Comparison of ENCODE assay signal across 16 cellular contexts in genomic region chr7:7943951-7944350, GRCh38. TPM values are rescaled to one million over a fixed set of nuclear protein-coding genes. Genes with fewer than 3 reads are reported as not detected.
DNase-seq lines count a peak whose midpoint lies in the region; ATAC-seq, FAIRE-seq and TF ChIP-seq lines count a peak whose summit lies in the region.
"Had no signal": no experiment of that assay in that cellular context is flagged by ENCODE, and none has a peak within 500 bp of the region (broad histone marks: within the 10 kb centered on the region; RNA-seq: fewer than 3 reads in every experiment).

No MANE protein-coding gene starts in this region.

- H3K4me1 ChIP-seq in A549 (no peaks in the 10 kb centered on the region), Peyer's patch (no peaks in the 10 kb centered on the region), upper lobe of left lung (no peaks in the 10 kb centered on the region)
- peaks cover 36% of the 10 kb centered on the region for H3K4me1 ChIP-seq in CD8-positive, alpha-beta memory T cell (ENCODE audit: insufficient read depth, low read length)
- H3K4me1 ChIP-seq: gastroesophageal sphincter, HAP-1, right lobe of liver had no signal

- H3K27ac Mint-ChIP-seq in CD8-positive, alpha-beta memory T cell = peak overlapping the region; percentile 84 to 98 (median 94)

- no peaks in the 10 kb centered on the region for H3K36me3 ChIP-seq in CD8-positive, alpha-beta memory T cell (ENCODE audit: insufficient read depth, low read length)
- no peaks in the 10 kb centered on the region for H3K36me3 ChIP-seq in Peyer's patch
- H3K36me3 ChIP-seq in upper lobe of left lung = no peaks in the 10 kb centered on the region
- H3K36me3 ChIP-seq: gastroesophageal sphincter, HAP-1, right lobe of liver had no signal

- H3K9me3 ChIP-seq in A549 (no peaks in the 10 kb centered on the region), Peyer's patch (no peaks in the 10 kb centered on the region), upper lobe of left lung (no peaks in the 10 kb centered on the region)
- no peaks in the 10 kb centered on the region for H3K9me3 ChIP-seq in CD8-positive, alpha-beta memory T cell (ENCODE audit: low read length)
- H3K9me3 ChIP-seq: gastroesophageal sphincter, HAP-1, right lobe of liver had no signal

- no peaks in the 10 kb centered on the region for H3K27me3 ChIP-seq in CD8-positive, alpha-beta memory T cell (ENCODE audit: insufficient read depth, low read length, poor library complexity, severe bottlenecking)
- H3K27me3 ChIP-seq in Peyer's patch = no peaks in the 10 kb centered on the region
- no peaks in the 10 kb centered on the region for H3K27me3 ChIP-seq in upper lobe of left lung
- H3K27me3 ChIP-seq: gastroesophageal sphincter, right lobe of liver had no signal

- ATAC-seq in A549 (no peak), HG02759 (IDR thresholded peaks at IDR 0.05; ENCODE audit: unreplicated experiment) (no peak), upper lobe of left lung (ENCODE audit: low FRiP score in 2 of 2) (no peak)
- ATAC-seq: gastroesophageal sphincter had no signal

- H3K27ac ChIP-seq in A549 (no peak overlapping the region), Peyer's patch (peak overlapping the region in 3 of 4 donors; percentile 22 to 71 (median 34)), upper lobe of left lung (peak overlapping the region in 1 of 4 donors; percentile 29)
- peak overlapping the region; percentile 43 for H3K27ac ChIP-seq in CD8-positive, alpha-beta memory T cell (ENCODE audit: low read depth, low read length)
- H3K27ac ChIP-seq: gastroesophageal sphincter, right lobe of liver had no signal

- DNase-seq in A549 (ENCODE audit: low read depth in 1 of 2, low spot score in 1 of 2) = no peak
- no peak for DNase-seq in CD8-positive, alpha-beta memory T cell
- no peak for DNase-seq in Peyer's patch
- peak; percentile 34 for DNase-seq in epithelial cell of esophagus (ENCODE audit: low read depth)
- DNase-seq in GM20000 (ENCODE audit: low spot score) = no peak
- DNase-seq in NCI-H146 treated with DMSO at 0.1 percent for 48 hours (lab: John Stamatoyannopoulos, UW; ENCODE audit: unreplicated experiment) = no peak
- no peak for DNase-seq in upper lobe of left lung
- DNase-seq: DMS53, IMR-90, NCI-H1105 treated with DMSO at 0.1 percent for 48 hours, occipital lobe, right lobe of liver, SHP77 had no signal

- no peak for TF ChIP-seq RAD21 in A549 (conservative IDR thresholded peaks at IDR 0.05 in 1 of 2, IDR thresholded peaks at IDR 0.05 in 1 of 2)

- H3K36me3 Mint-ChIP-seq in CD8-positive, alpha-beta memory T cell = peaks cover 0 to 3% (median 0%) of the 10 kb centered on the region in 3 donors

- no peak overlapping the region for H3K4me2 ChIP-seq in A549

- no peak for TF ChIP-seq CTCF in A549 (IDR thresholded peaks at IDR 0.05)
- no peak for TF ChIP-seq CTCF in Peyer's patch (IDR thresholded peaks at IDR 0.05)
- TF ChIP-seq CTCF in epithelial cell of esophagus (IDR thresholded peaks at IDR 0.05; ENCODE audit: insufficient read depth, low read depth, low read length, missing control alignments) = no peak
- TF ChIP-seq CTCF in GM20000 (IDR thresholded peaks at IDR 0.05; ENCODE audit: extremely low read depth, missing control alignments) = no peak
- TF ChIP-seq CTCF in upper lobe of left lung (IDR thresholded peaks at IDR 0.05) = no peak

- POLR2A ChIA-PET in A549 (lab: Yijun Ruan, JAX) = no interaction called here
- POLR2A ChIA-PET in CD8-positive, alpha-beta memory T cell (lab: Charles Lee) = interaction anchor here (0.5 to 2.2 kb wide), 5 partner anchors 24 to 182 kb away, joined by 3 to 15 read pairs (median 5); partner anchors contain the start of gene GLCCI1

- peak overlapping the region in 6 of 7 donors; percentile 47 to 87 (median 82) for H3K4me3 Mint-ChIP-seq in CD8-positive, alpha-beta memory T cell

- peak; percentile 54 for FAIRE-seq in A549 (lab: Jason Lieb, UNC)

- H3K27me3 Mint-ChIP-seq in CD8-positive, alpha-beta memory T cell = peaks cover 0 to 1% of the 10 kb centered on the region in 2 donors

- TF ChIP-seq EP300 in A549 (IDR thresholded peaks at IDR 0.05) = no peak
- TF ChIP-seq EP300 in upper lobe of left lung (IDR thresholded peaks at IDR 0.05) = no peak

- no peaks in the 10 kb centered on the region for H3K9me3 Mint-ChIP-seq in CD8-positive, alpha-beta memory T cell

- 68% methylated on average over 1 of the region's 1 CpG for WGBS in A549 (ENCODE audit: missing lambda C conversion rate)
- 86 to 87% methylated on average over 1 of the region's 1 CpG for WGBS in upper lobe of left lung, 2 donors

- peaks cover 45 to 48% (median 47%) of the 10 kb centered on the region in 3 donors for H3K4me1 Mint-ChIP-seq in CD8-positive, alpha-beta memory T cell

- TF ChIP-seq POLR2A in A549 (IDR thresholded peaks at IDR 0.05; ENCODE audit: low read length) = no peak
- no peak for TF ChIP-seq POLR2A in Peyer's patch (IDR thresholded peaks at IDR 0.05)
- TF ChIP-seq POLR2A in upper lobe of left lung (IDR thresholded peaks at IDR 0.05) = no peak

- CTCF ChIA-PET in A549 (lab: Yijun Ruan, JAX) = no interaction called here
- CTCF ChIA-PET in CD8-positive, alpha-beta memory T cell (lab: Charles Lee) = interaction anchor here (1.0 to 1.9 kb wide), 5 partner anchors 10 to 26 kb away, joined by 3 to 6 read pairs (median 5); no protein-coding TSS in a partner anchor

- H3K4me3 ChIP-seq in A549 (no peak overlapping the region), Peyer's patch (no peak overlapping the region), epithelial cell of esophagus (ENCODE audit: low read length) (no peak overlapping the region), upper lobe of left lung (no peak overlapping the region)
- peak overlapping the region; percentile 48 for H3K4me3 ChIP-seq in CD8-positive, alpha-beta memory T cell (ENCODE audit: low read length)
- H3K4me3 ChIP-seq: gastroesophageal sphincter, HAP-1, right lobe of liver had no signal

TF ChIP-seq in A549, 52 proteins besides CTCF, POLR2A, EP300 and RAD21:
- no peak for TF ChIP-seq MAFK (IDR thresholded peaks at IDR 0.05; ENCODE audit: partially characterized antibody)
- TF ChIP-seq ZC3H11A (IDR thresholded peaks at IDR 0.05) = no peak
- no peak for TF ChIP-seq FOSB (CRISPR knock-in tag; IDR thresholded peaks at IDR 0.05)
- no peak for TF ChIP-seq KDM5A (IDR thresholded peaks at IDR 0.05)
- TF ChIP-seq FOSL2 (IDR thresholded peaks at IDR 0.05) = no peak
- no peak for TF ChIP-seq FOSL2 (CRISPR knock-in tag; IDR thresholded peaks at IDR 0.05)
- no peak for TF ChIP-seq E2F6 (IDR thresholded peaks at IDR 0.05; ENCODE audit: borderline replicate concordance, low read depth)
- TF ChIP-seq ELK1 (IDR thresholded peaks at IDR 0.05; ENCODE audit: low read depth, low read length) = no peak
- TF ChIP-seq ATOH8 (CRISPR knock-in tag; IDR thresholded peaks at IDR 0.05; ENCODE audit: low read depth) = no peak
- TF ChIP-seq ESRRA (IDR thresholded peaks at IDR 0.05; ENCODE audit: borderline replicate concordance, low read length) = no peak
- no peak for TF ChIP-seq HEYL (CRISPR knock-in tag; IDR thresholded peaks at IDR 0.05)
- no peak for TF ChIP-seq CBX8 (IDR thresholded peaks at IDR 0.05)
- no peak for TF ChIP-seq HOXB13 (CRISPR knock-in tag; IDR thresholded peaks at IDR 0.05; ENCODE audit: low read depth)
- TF ChIP-seq RFX5 (IDR thresholded peaks at IDR 0.05) = no peak
- TF ChIP-seq KDM1A (IDR thresholded peaks at IDR 0.05; ENCODE audit: low read depth) = no peak
- no peak for TF ChIP-seq SREBF2 (IDR thresholded peaks at IDR 0.05)
- no peak for TF ChIP-seq PHF8 (IDR thresholded peaks at IDR 0.05; ENCODE audit: borderline replicate concordance, low read depth)

RNA-seq across cellular contexts. Expression of gene GLCCI1, which starts 24.6 kb away (rescaled TPM):
- polyA plus RNA-seq in A549 (2011; rRNA removed) (2.6 and 2.8 TPM in 2 replicates), A549 (2017; fragmentation: RNase III; extraction: RNeasy Plus Mini Kit Qiagen cat#74134 plus additional on column Dnase treatment) (0.97 to 2.3 TPM (median 1.2 TPM) in 3 replicates)
- 0.83 and 1.1 TPM in 2 replicates for polyA plus RNA-seq in A549 (2012; cell fraction: cytosol; rRNA removed)
- 0.78 and 0.88 TPM in 2 replicates for polyA plus RNA-seq in A549 (2012; cell fraction: nucleus; rRNA removed)
- 3.8 and 4.9 TPM in 2 replicates for polyA minus RNA-seq in A549 (2011; rRNA and poly(A)+ RNA removed)
- total RNA-seq in CD8-positive, alpha-beta memory T cell = 10 to 100 TPM in 1 of 2 experiments, 1 to 10 TPM in 1; 9.5 to 12.9 TPM
- 29.1 TPM for polyA plus RNA-seq in CD8-positive, alpha-beta memory T cell
- total RNA-seq in Peyer's patch (10 to 100 TPM in 1 of 4 donors, 1 to 10 TPM in 3; 5.1 to 33.8 (median 7.9) TPM), upper lobe of left lung (100 to 1,000 TPM in 1 of 6 donors, 10 to 100 TPM in 5; 27.4 to 240 (median 46.6) TPM)

Comparison
In these comparisons a context has a peak if more than half of its experiments do, and no peak if none do; other contexts are left out.
1. H3K27ac ChIP-seq: peak in CD8-positive, alpha-beta memory T cell (single experiment) and Peyer's patch (3 of 4); none in A549 (0 of 2).